In the genomic region with DNA sequence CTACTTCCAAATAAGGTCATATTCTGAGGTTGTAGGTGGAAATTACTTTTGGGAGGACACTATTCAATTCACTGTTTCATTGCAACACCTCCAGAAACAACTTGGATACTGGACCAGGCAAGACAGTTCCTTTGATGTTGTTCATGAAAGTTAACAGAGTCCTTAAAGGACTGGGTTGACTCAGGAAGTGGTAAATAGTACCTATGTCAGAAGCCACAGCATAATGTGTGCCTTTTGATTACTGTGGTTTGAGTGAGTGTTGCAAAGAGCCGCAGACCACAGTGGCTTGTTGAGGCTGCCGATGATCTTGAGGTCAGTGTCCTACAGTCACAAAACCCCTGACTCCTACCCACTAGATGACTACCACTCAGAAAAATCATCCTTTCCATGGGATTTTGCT, we compare ENCODE assay signal across 8 cellular contexts. TPM values are rescaled to one million over a fixed set of nuclear protein-coding genes. Genes with fewer than 3 reads are reported as not detected.
DNase-seq lines count a peak whose midpoint lies in the region; ATAC-seq and TF ChIP-seq lines count a peak whose summit lies in the region.

No MANE protein-coding gene starts in this region.

- no peak overlapping the region for H3K4me2 ChIP-seq in PC-9

- no TSS peak for BruUV-seq in PC-9 (replicated peaks; lab: Mats Ljungman, UMichigan)

- no peaks in the 10 kb centered on the region for H3K27me3 ChIP-seq in PC-9 (ENCODE audit: insufficient read depth, low read depth)

- no peak overlapping the region for H3K27ac ChIP-seq in PC-9

- CTCF ChIA-PET in PC-9 (lab: Charles Lee) = no interaction called here
- CTCF ChIA-PET in HEK293T (lab: Yijun Ruan, JAX) = no interaction called here

- peak; percentile 6 for DNase-seq in SKM-1 treated with dmso at 0.1 percent for 144 hours (lab: John Stamatoyannopoulos, UW; ENCODE audit: unreplicated experiment)
- DNase-seq in astrocyte of the hippocampus (ENCODE audit: low read depth, low spot score) = peak; percentile 75
- DNase-seq in PC-9 = no peak
- DNase-seq in DMS79 (lab: John Stamatoyannopoulos, UW) = no peak
- DNase-seq in NCI-H526 (lab: John Stamatoyannopoulos, UW) = no peak
- no peak for DNase-seq in HEK293T (ENCODE audit: extremely low spot score)

- no peak overlapping the region for H2AFZ ChIP-seq in PC-9

- H3K4me3 ChIP-seq in PC-9 = no peak overlapping the region

- H4K20me1 ChIP-seq in PC-9 (ENCODE audit: insufficient read depth) = no peaks in the 10 kb centered on the region

- peak; percentile 99 for ATAC-seq in GM18861 (IDR thresholded peaks at IDR 0.05; ENCODE audit: unreplicated experiment)
- ATAC-seq in HG02885 (IDR thresholded peaks at IDR 0.05; ENCODE audit: poor library complexity, unreplicated experiment) = peak; percentile 100

- POLR2A ChIA-PET in PC-9 (lab: Charles Lee; ENCODE audit: unreplicated experiment) (interaction anchor here (0.6 kb wide), 1 partner anchor 10 kb away, joined by 5 read pairs; no protein-coding TSS in a partner anchor), HEK293T (lab: Yijun Ruan, JAX) (no interaction called here)

- no peaks in the 10 kb centered on the region for H3K9me3 ChIP-seq in PC-9 (ENCODE audit: insufficient read depth, low read depth)

- H3K36me3 ChIP-seq in PC-9 (ENCODE audit: low read depth) = peaks cover 22% of the 10 kb centered on the region

- no peaks in the 10 kb centered on the region for H3F3A ChIP-seq in PC-9 (ENCODE audit: insufficient read depth, low read depth)

- H3K79me2 ChIP-seq in PC-9 (ENCODE audit: low read depth) = 0 out of 2 replicates have a peak, but pooled peaks cover 3% of the 10 kb centered on the region

- no peak for TF ChIP-seq CTCF in PC-9 (conservative IDR thresholded peaks at IDR 0.05)

- H3K9me2 ChIP-seq in PC-9 (ENCODE audit: insufficient read depth) = no peaks in the 10 kb centered on the region

- intact Hi-C loops in PC-9 (cut with micrococcal nuclease; ENCODE audit: unreplicated experiment) = no loop called here

- H3K4me1 ChIP-seq in PC-9 (replicated peaks; ENCODE audit: insufficient read depth) = peaks cover 10% of the 10 kb centered on the region

TF ChIP-seq in HEK293T, 16 proteins besides CTCF, POLR2A, EP300 and RAD21:
- TF ChIP-seq SUZ12 (IDR thresholded peaks at IDR 0.05) (no peak), ZNF384 (IDR thresholded peaks at IDR 0.05) (no peak), LEF1 (IDR thresholded peaks at IDR 0.05; ENCODE audit: borderline replicate concordance) (no peak), FOXM1 (IDR thresholded peaks at IDR 0.05; ENCODE audit: borderline replicate concordance) (no peak), SP1 (IDR thresholded peaks at IDR 0.05) (no peak), L3MBTL2 (conservative IDR thresholded peaks at IDR 0.05) (no peak), FOXK2 (IDR thresholded peaks at IDR 0.05) (no peak), FOXA1 (IDR thresholded peaks at IDR 0.05) (no peak), ELF4 (IDR thresholded peaks at IDR 0.05) (no peak), NFRKB (IDR thresholded peaks at IDR 0.05) (no peak), HDGF (IDR thresholded peaks at IDR 0.05; ENCODE audit: borderline replicate concordance) (no peak), TARDBP (IDR thresholded peaks at IDR 0.05) (no peak)

RNA-seq across cellular contexts. Expression of gene IL20RA, which starts 10.9 kb away (rescaled TPM):
- 2.5 and 4.0 TPM in 2 replicates for total RNA-seq in PC-9 (2021)

Comparison
In these comparisons a context has a peak if more than half of its experiments do, and no peak if none do; other contexts are left out.
1. DNase-seq: peak in SKM-1 treated with dmso at 0.1 percent for 144 hours (single experiment) and astrocyte of the hippocampus (single experiment); none in PC-9 (0 of 2), DMS79 (single experiment), NCI-H526 (0 of 2) and HEK293T (single experiment).